24 cellular contexts compared by ENCODE assay signal in the genomic region with DNA sequence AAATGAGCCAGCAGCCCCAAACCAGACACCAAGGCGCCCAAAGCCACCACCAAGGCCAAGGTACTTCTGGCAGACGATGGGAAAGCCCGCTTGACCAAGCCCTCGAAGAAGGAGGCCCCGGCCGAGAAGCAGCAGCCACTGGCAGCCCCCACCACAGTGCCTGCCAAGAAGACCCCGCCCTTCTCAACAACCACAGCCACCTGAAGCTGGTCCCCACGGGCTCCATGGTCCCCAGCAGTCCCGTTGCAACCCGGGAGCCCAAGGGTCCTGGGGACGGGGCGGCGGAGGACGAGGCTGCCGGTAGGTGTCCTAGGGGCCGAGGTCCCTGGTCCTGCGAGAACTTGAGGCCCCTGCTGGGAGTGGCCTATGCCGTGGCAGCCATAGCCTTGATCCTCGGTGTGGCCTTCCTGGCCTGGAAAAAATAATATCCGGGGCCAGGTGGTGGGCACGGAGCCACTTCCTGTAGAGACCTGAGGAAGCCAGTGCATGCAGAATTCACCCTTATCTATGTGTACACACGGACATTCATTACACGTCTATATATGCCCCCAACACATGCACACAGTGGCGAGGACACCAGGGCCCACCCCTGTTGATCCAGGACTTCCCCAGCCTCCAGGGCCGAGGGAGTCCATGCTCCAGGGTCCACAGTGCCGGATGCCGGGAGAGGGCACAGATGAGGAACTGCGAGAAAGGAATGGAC. TPM values are rescaled to one million over a fixed set of nuclear protein-coding genes. Genes with fewer than 3 reads are reported as not detected.
"Had no signal": no experiment of that assay in that cellular context is flagged by ENCODE, and none has a peak within 500 bp of the region (broad histone marks: within the 10 kb centered on the region; RNA-seq: fewer than 3 reads in every experiment).

No MANE protein-coding gene starts in this region.

- DNase-seq: effector CD4-positive, alpha-beta T cell; gastrocnemius medialis; heart right ventricle; hypothalamus; islet precursor cell; left ventricle myocardium inferior; lower lobe of right lung; naive B cell; posterior cingulate gyrus; stimulated activated naive CD4-positive, alpha-beta T cell treated with Interleukin-2 at 50 U/mL for 16 hours had no signal

- H3K4me3 ChIP-seq: coronary artery, gastrocnemius medialis, heart right ventricle, left ventricle myocardium inferior, lower lobe of right lung, upper lobe of left lung, vagina had no signal

- H3K9me3 Mint-ChIP-seq: memory B cell, mesothelial cell of epicardium had no signal

- H3K4me1 Mint-ChIP-seq: mesothelial cell of epicardium, nephron had no signal

- ATAC-seq: gastrocnemius medialis, heart right ventricle, lower lobe of right lung, sciatic nerve had no signal

- H3K4me3 Mint-ChIP-seq: memory B cell, mesothelial cell of epicardium, naive B cell, nephron had no signal

- H3K27ac Mint-ChIP-seq: memory B cell, mesothelial cell of epicardium, nephron had no signal

- H3K27ac ChIP-seq: coronary artery, gastrocnemius medialis, heart right ventricle, left ventricle myocardium inferior, lower lobe of right lung, upper lobe of left lung, vagina had no signal

- H3K9me3 ChIP-seq: gastrocnemius medialis, heart right ventricle, left ventricle myocardium inferior, lower lobe of right lung, upper lobe of left lung, vagina had no signal

- H3K36me3 ChIP-seq: gastrocnemius medialis, heart right ventricle, left ventricle myocardium inferior, lower lobe of right lung, upper lobe of left lung, vagina had no signal

- H3K4me1 ChIP-seq: gastrocnemius medialis, left ventricle myocardium inferior, lower lobe of right lung, upper lobe of left lung, vagina had no signal

- H3K36me3 Mint-ChIP-seq: memory B cell, mesothelial cell of epicardium, naive B cell had no signal

- FAIRE-seq: endometrium had no signal

- H3K27me3 ChIP-seq: gastrocnemius medialis, vagina had no signal

RNA-seq across cellular contexts. Expression of gene C1QTNF9, which starts 13.8 kb away (rescaled TPM):
- total RNA-seq: cerebellum, dermis microvascular lymphatic vessel endothelial cell, esophagus mucosa, fibroblast of villous mesenchyme, lower lobe of right lung, mesothelial cell of epicardium, osteocyte, pulmonary artery endothelial cell, vagina had no signal
